9 cellular contexts compared by ENCODE assay signal in genomic region chr1:42943728-42944127, GRCh38. TPM values are rescaled to one million over a fixed set of nuclear protein-coding genes. Genes with fewer than 3 reads are reported as not detected.
A peak's percentile ranks its signal among the peaks of the same experiment; 100 is the strongest.
DNase-seq lines count a peak whose midpoint lies in the region; ATAC-seq, FAIRE-seq and TF ChIP-seq lines count a peak whose summit lies in the region.
"Had no signal": no experiment of that assay in that cellular context is flagged by ENCODE, and none has a peak within 500 bp of the region (broad histone marks: within the 10 kb centered on the region; RNA-seq: fewer than 3 reads in every experiment).

No MANE protein-coding gene starts in this region.

- peak overlapping the region; percentile 88 for H3K27ac Mint-ChIP-seq in T-helper 1 cell treated with Interleukin-12 subunit alpha and Interleukin-12 subunit beta and Interleukin-4 antibody, amounts not matched to agents 30 μg/mL and 1 μg/mL, for 36 hours
- H3K27ac Mint-ChIP-seq in activated CD8-positive, alpha-beta T cell treated with anti-CD3 and anti-CD28 coated beads for 36 hours, result peak overlapping the region; percentile 42
- H3K27ac Mint-ChIP-seq in stimulated activated naive B cell treated with anti-CD40 and anti-IgM and Interleukin-4, amounts not matched to agents 10 μg/mL and 1 μg/mL and 100 μg/mL, for 72 hours, result peak overlapping the region; percentile 94

- peak overlapping the region in 1 of 2 donors; percentile 9 for H3K9ac ChIP-seq in kidney (ENCODE audit: low read length in 2 of 2)

- CTCF ChIA-PET in activated CD8-positive, alpha-beta T cell treated with anti-CD3 and anti-CD28 coated beads for 36 hours (lab: Charles Lee), result interaction anchor here (0.9 to 2.2 kb wide), 4 partner anchors 18 to 130 kb away, joined by 3 to 8 read pairs (median 3); no protein-coding TSS in a partner anchor

- peaks cover 58% of the 10 kb centered on the region for H3K36me3 Mint-ChIP-seq in T-helper 1 cell treated with Interleukin-12 subunit alpha and Interleukin-12 subunit beta and Interleukin-4 antibody, amounts not matched to agents 30 μg/mL and 1 μg/mL, for 36 hours (ENCODE audit: low read depth)
- H3K36me3 Mint-ChIP-seq in activated CD8-positive, alpha-beta T cell treated with anti-CD3 and anti-CD28 coated beads for 36 hours (ENCODE audit: low read depth), result peaks cover 81% of the 10 kb centered on the region
- H3K36me3 Mint-ChIP-seq in stimulated activated naive B cell treated with anti-CD40 and anti-IgM and Interleukin-4, amounts not matched to agents 10 μg/mL and 1 μg/mL and 100 μg/mL, for 72 hours, result peaks cover 44 to 63% of the 10 kb centered on the region in 2 donors

- no peaks in the 10 kb centered on the region for H3K9me3 ChIP-seq in kidney (ENCODE audit: control insufficient read depth in 1 of 2, low read length in 2 of 2)

- H3K4me1 Mint-ChIP-seq in T-helper 1 cell treated with Interleukin-12 subunit alpha and Interleukin-12 subunit beta and Interleukin-4 antibody, amounts not matched to agents 30 μg/mL and 1 μg/mL, for 36 hours (ENCODE audit: low read depth), result peaks cover 85% of the 10 kb centered on the region
- peaks cover 96% of the 10 kb centered on the region for H3K4me1 Mint-ChIP-seq in activated CD8-positive, alpha-beta T cell treated with anti-CD3 and anti-CD28 coated beads for 36 hours (ENCODE audit: low read depth)
- H3K4me1 Mint-ChIP-seq in stimulated activated naive B cell treated with anti-CD40 and anti-IgM and Interleukin-4, amounts not matched to agents 10 μg/mL and 1 μg/mL and 100 μg/mL, for 72 hours, result peaks cover 77 to 99% of the 10 kb centered on the region in 2 donors

- no peak overlapping the region for H3K4me3 ChIP-seq in kidney (ENCODE audit: low read length in 2 of 2)

- no peak for FAIRE-seq in kidney (lab: Jason Lieb, UNC)

- peak overlapping the region; percentile 26 for H3K4me3 Mint-ChIP-seq in T-helper 1 cell treated with Interleukin-12 subunit alpha and Interleukin-12 subunit beta and Interleukin-4 antibody, amounts not matched to agents 30 μg/mL and 1 μg/mL, for 36 hours
- no peak overlapping the region for H3K4me3 Mint-ChIP-seq in activated CD8-positive, alpha-beta T cell treated with anti-CD3 and anti-CD28 coated beads for 36 hours
- H3K4me3 Mint-ChIP-seq in stimulated activated naive B cell treated with anti-CD40 and anti-IgM and Interleukin-4, amounts not matched to agents 10 μg/mL and 1 μg/mL and 100 μg/mL, for 72 hours, result peak overlapping the region; percentile 64 to 73

- H3K27ac ChIP-seq in kidney (ENCODE audit: low read depth in 2 of 2, low read length in 2 of 2), result peak overlapping the region; percentile 72 to 78

- DNase-seq in T-helper 1 cell (no peak), kidney (no peak)
- no peak for DNase-seq in activated CD8-positive, alpha-beta T cell treated with anti-CD3 and anti-CD28 coated beads for 36 hours
- no peak for DNase-seq in stimulated activated naive B cell treated with anti-CD40 and anti-IgM and Interleukin-4, amounts not matched to agents 10 μg/mL and 1 μg/mL and 100 μg/mL, for 72 hours
- no peak for DNase-seq in stimulated activated CD4-positive, alpha-beta T cell treated with anti-CD3 and anti-CD28 coated beads, Interleukin-1b, Interleukin-23, amount 100 ng/mL, for 48 hours
- DNase-seq: NCI-H2029 treated with DMSO at 0.1 percent for 48 hours had no signal

- intact Hi-C loops in activated CD8-positive, alpha-beta T cell treated with anti-CD3 and anti-CD28 coated beads for 36 hours (cut with micrococcal nuclease), result no loop called here
- intact Hi-C loops in kidney (cut with DNase I), result no loop called here

- POLR2A ChIA-PET in activated CD8-positive, alpha-beta T cell treated with anti-CD3 and anti-CD28 coated beads for 36 hours (lab: Charles Lee), result interaction anchor here (1.2 to 9.7 kb wide), 5 partner anchors 9 to 19 kb away, joined by 3 to 117 read pairs (median 7); partner anchors contain the start of gene SLC2A1

- no peak for TF ChIP-seq CTCF in activated CD8-positive, alpha-beta T cell treated with anti-CD3 and anti-CD28 coated beads for 36 hours (IDR thresholded peaks at IDR 0.05)
- no peak for TF ChIP-seq CTCF in kidney (IDR thresholded peaks at IDR 0.05; ENCODE audit: borderline replicate concordance, extremely low read depth, insufficient read depth)

- H3K4me1 ChIP-seq in kidney (ENCODE audit: control insufficient read depth in 1 of 2, insufficient read depth in 1 of 2, low read depth in 1 of 2, low read length in 2 of 2), result peaks cover 52 to 56% of the 10 kb centered on the region in 2 donors

- H3K9me3 Mint-ChIP-seq in T-helper 1 cell treated with Interleukin-12 subunit alpha and Interleukin-12 subunit beta and Interleukin-4 antibody, amounts not matched to agents 30 μg/mL and 1 μg/mL, for 36 hours, result no peaks in the 10 kb centered on the region
- H3K9me3 Mint-ChIP-seq in activated CD8-positive, alpha-beta T cell treated with anti-CD3 and anti-CD28 coated beads for 36 hours, result no peaks in the 10 kb centered on the region
- H3K9me3 Mint-ChIP-seq in stimulated activated naive B cell treated with anti-CD40 and anti-IgM and Interleukin-4, amounts not matched to agents 10 μg/mL and 1 μg/mL and 100 μg/mL, for 72 hours, result no peaks in the 10 kb centered on the region

- no peak for ATAC-seq in activated CD8-positive, alpha-beta T cell treated with anti-CD3 and anti-CD28 coated beads for 36 hours
- ATAC-seq in stimulated activated naive B cell treated with anti-CD40 and anti-IgM and Interleukin-4, amounts not matched to agents 10 μg/mL and 1 μg/mL and 100 μg/mL, for 72 hours (replicated peaks), result no peak
- ATAC-seq in GM18909 (IDR thresholded peaks at IDR 0.05; ENCODE audit: poor library complexity, unreplicated experiment) (no peak), HG02763 (IDR thresholded peaks at IDR 0.05; ENCODE audit: unreplicated experiment) (no peak)

- H3K27me3 Mint-ChIP-seq in T-helper 1 cell treated with Interleukin-12 subunit alpha and Interleukin-12 subunit beta and Interleukin-4 antibody, amounts not matched to agents 30 μg/mL and 1 μg/mL, for 36 hours (ENCODE audit: low read depth), result no peaks in the 10 kb centered on the region
- no peaks in the 10 kb centered on the region for H3K27me3 Mint-ChIP-seq in activated CD8-positive, alpha-beta T cell treated with anti-CD3 and anti-CD28 coated beads for 36 hours
- H3K27me3 Mint-ChIP-seq in stimulated activated naive B cell treated with anti-CD40 and anti-IgM and Interleukin-4, amounts not matched to agents 10 μg/mL and 1 μg/mL and 100 μg/mL, for 72 hours, result no peaks in the 10 kb centered on the region

- peaks cover 0 to 2% of the 10 kb centered on the region in 2 donors for H3K36me3 ChIP-seq in kidney (ENCODE audit: control insufficient read depth in 1 of 2, insufficient read depth in 2 of 2, low read length in 2 of 2)

RNA-seq across cellular contexts. Expression of gene SLC2A1, which starts 14.9 kb away (rescaled TPM):
- 100 to 1,000 TPM; 158 to 162 TPM for total RNA-seq in activated CD8-positive, alpha-beta T cell treated with anti-CD3 and anti-CD28 coated beads for 36 hours
- 55.9 TPM for total RNA-seq in kidney
- 28.6 TPM for polyA plus RNA-seq in kidney (ENCODE audit: insufficient read depth, low read depth, low replicate concordance)

Comparison
In these comparisons a context has a peak if more than half of its experiments do, and no peak if none do; other contexts are left out.
1. H3K27ac Mint-ChIP-seq: peak in every context shown above with its lines; median percentile 94 in stimulated activated naive B cell treated with anti-CD40 and anti-IgM and Interleukin-4, amounts not matched to agents 10 μg/mL and 1 μg/mL and 100 μg/mL, for 72 hours; 88 in T-helper 1 cell treated with Interleukin-12 subunit alpha and Interleukin-12 subunit beta and Interleukin-4 antibody, amounts not matched to agents 30 μg/mL and 1 μg/mL, for 36 hours; 42 in activated CD8-positive, alpha-beta T cell treated with anti-CD3 and anti-CD28 coated beads for 36 hours.